In the genomic region with DNA sequence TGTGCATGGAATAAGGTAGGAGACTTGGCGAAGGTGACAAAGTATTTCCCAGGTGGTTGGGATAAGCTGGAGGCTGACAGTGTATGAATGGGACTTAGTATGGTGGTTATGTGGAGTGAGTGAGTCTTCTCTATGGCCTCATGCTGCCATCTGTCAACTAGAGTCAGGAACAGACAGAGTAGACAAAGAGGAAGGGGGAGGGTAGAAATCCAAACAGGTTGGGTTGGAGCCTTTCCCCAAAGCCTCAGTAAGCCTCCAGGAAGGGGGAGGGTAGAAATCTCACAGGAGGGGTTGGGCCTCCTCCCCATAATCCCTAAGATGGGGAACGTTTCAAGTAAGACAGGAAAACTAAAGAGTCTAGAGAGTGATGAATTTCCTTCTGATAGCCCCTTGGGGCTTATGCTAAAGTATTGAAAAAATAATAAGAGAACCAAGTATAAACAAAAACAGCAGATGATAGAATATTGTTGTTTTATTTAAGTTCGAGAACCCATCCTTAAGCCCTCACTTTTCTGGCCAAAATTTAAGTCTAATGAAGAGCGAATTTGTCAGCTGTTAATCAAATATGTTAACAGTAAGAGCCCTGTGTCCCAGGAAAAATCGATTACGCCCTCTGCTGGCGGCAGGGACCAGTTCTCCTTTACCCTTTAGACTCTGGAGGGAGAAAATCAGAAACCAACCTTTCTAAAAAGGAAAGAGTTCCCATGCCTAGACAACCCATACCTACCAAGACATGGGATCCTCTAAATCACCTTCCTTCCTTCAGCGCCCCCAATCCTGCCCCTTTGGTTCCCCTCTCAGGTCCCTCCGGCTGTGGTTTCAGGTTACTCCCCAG, we compare ENCODE assay signal across 7 cellular contexts. TPM values are rescaled to one million over a fixed set of nuclear protein-coding genes. Genes with fewer than 3 reads are reported as not detected.
DNase-seq lines count a peak whose midpoint lies in the region; ATAC-seq, FAIRE-seq and TF ChIP-seq lines count a peak whose summit lies in the region.

No MANE protein-coding gene starts in this region.

- H3K27ac ChIP-seq in caudate nucleus (ENCODE audit: low read depth, low read length) = no peak overlapping the region
- peak overlapping the region in 1 of 2 donors; percentile 23 for H3K27ac ChIP-seq in kidney (ENCODE audit: low read depth in 2 of 2, low read length in 2 of 2)

- H3K4me3 ChIP-seq in kidney (ENCODE audit: low read length in 2 of 2) = peak overlapping the region; percentile 64 to 73

- in situ Hi-C loops in GM13976 (cut with MboI; ENCODE audit: low sequenced_read_pairs, unreplicated experiment) = no loop called here

- TF ChIP-seq CTCF in GM13976 (IDR thresholded peaks at IDR 0.05; ENCODE audit: borderline replicate concordance, control extremely low read depth, extremely low read depth, insufficient read depth, missing control alignments) = peak; percentile 62
- TF ChIP-seq CTCF in WTC11 (IDR thresholded peaks at IDR 0.05) = peak; percentile 74
- TF ChIP-seq CTCF in kidney (IDR thresholded peaks at IDR 0.05; ENCODE audit: borderline replicate concordance, extremely low read depth, insufficient read depth) = peak; percentile 73

- ATAC-seq in HG02840 (IDR thresholded peaks at IDR 0.05; ENCODE audit: low FRiP score, unreplicated experiment) (peak; percentile 54), WTC11 (peak; percentile 93)

- H3K9ac ChIP-seq in kidney (ENCODE audit: low read length in 2 of 2) = peak overlapping the region; percentile 33 to 48

- H3K4me1 ChIP-seq in kidney (ENCODE audit: control insufficient read depth in 1 of 2, insufficient read depth in 1 of 2, low read depth in 1 of 2, low read length in 2 of 2) = peaks cover 0 to 2% of the 10 kb centered on the region in 2 donors

- peak overlapping the region; percentile 94 for H3K27ac Mint-ChIP-seq in WTC11

- H3K36me3 Mint-ChIP-seq in WTC11 = no peaks in the 10 kb centered on the region

- peak overlapping the region; percentile 73 for H3K4me3 Mint-ChIP-seq in WTC11

- CTCF ChIA-PET in WTC11 (lab: Charles Lee) = interaction anchor here (0.6 to 5.7 kb wide), 26 partner anchors 8 to 230 kb away, joined by 3 to 57 read pairs (median 6); a partner anchor contains a TSS

- DNase-seq in GM13976 (ENCODE audit: low spot score) = peak; percentile 46
- peak; percentile 76 to 81 for DNase-seq in NCI-H187 (lab: John Stamatoyannopoulos, UW)
- DNase-seq in WTC11 (ENCODE audit: low spot score) = no peak
- DNase-seq in caudate nucleus (lab: John Stamatoyannopoulos, UW) = peak in 51 of 61 donors; percentile 0 to 67 (median 25)
- DNase-seq in kidney = no peak
- DNase-seq in stimulated activated CD4-positive, alpha-beta T cell treated with anti-CD3 and anti-CD28 coated beads, Interleukin-1b, Interleukin-23, amount 100 ng/mL, for 1 hour (ENCODE audit: low read depth in 2 of 2) = peak; percentile 37 to 48

- peaks cover 3% of the 10 kb centered on the region; the same call in 1 of the 2 replicates for H3K9me3 Mint-ChIP-seq in WTC11

- H3K4me1 Mint-ChIP-seq in WTC11 = peaks cover 40% of the 10 kb centered on the region

- POLR2A ChIA-PET in WTC11 (lab: Charles Lee) = no interaction called here

- intact Hi-C loops in kidney (cut with DNase I) = no loop called here

- no peak for FAIRE-seq in kidney (lab: Jason Lieb, UNC)

- no peaks in the 10 kb centered on the region for H3K9me3 ChIP-seq in kidney (ENCODE audit: control insufficient read depth in 1 of 2, low read length in 2 of 2)

- H3K27me3 Mint-ChIP-seq in WTC11 (ENCODE audit: low read depth) = no peaks in the 10 kb centered on the region; the same call in 1 of the 2 replicates

- H3K36me3 ChIP-seq in kidney (ENCODE audit: control insufficient read depth in 1 of 2, insufficient read depth in 2 of 2, low read length in 2 of 2) = no peaks in the 10 kb centered on the region

TF ChIP-seq in WTC11, 78 proteins besides CTCF, POLR2A, EP300 and RAD21:
- TF ChIP-seq FOXK1 (CRISPR knock-in tag; IDR thresholded peaks at IDR 0.05) (no peak), TEAD1 (CRISPR knock-in tag; IDR thresholded peaks at IDR 0.05) (no peak), SP1 (CRISPR knock-in tag; conservative IDR thresholded peaks at IDR 0.05) (no peak), ZNF219 (CRISPR knock-in tag; IDR thresholded peaks at IDR 0.05; ENCODE audit: borderline replicate concordance) (no peak), FOXP1 (CRISPR knock-in tag; IDR thresholded peaks at IDR 0.05; ENCODE audit: borderline replicate concordance) (no peak), JUN (CRISPR knock-in tag; IDR thresholded peaks at IDR 0.05) (no peak), CREM (CRISPR knock-in tag; IDR thresholded peaks at IDR 0.05) (no peak), ZNF423 (CRISPR knock-in tag; IDR thresholded peaks at IDR 0.05) (no peak), MYBL2 (CRISPR knock-in tag; IDR thresholded peaks at IDR 0.05) (no peak), ATF1 (CRISPR knock-in tag; IDR thresholded peaks at IDR 0.05) (no peak), ZNF671 (CRISPR knock-in tag; IDR thresholded peaks at IDR 0.05) (no peak), ELF4 (CRISPR knock-in tag; IDR thresholded peaks at IDR 0.05; ENCODE audit: low read depth) (no peak)
- TF ChIP-seq, protein P1, sequence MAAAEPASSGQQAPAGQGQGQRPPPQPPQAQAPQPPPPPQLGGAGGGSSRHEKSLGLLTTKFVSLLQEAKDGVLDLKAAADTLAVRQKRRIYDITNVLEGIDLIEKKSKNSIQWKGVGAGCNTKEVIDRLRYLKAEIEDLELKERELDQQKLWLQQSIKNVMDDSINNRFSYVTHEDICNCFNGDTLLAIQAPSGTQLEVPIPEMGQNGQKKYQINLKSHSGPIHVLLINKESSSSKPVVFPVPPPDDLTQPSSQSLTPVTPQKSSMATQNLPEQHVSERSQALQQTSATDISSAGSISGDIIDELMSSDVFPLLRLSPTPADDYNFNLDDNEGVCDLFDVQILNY (CRISPR knock-in tag; IDR thresholded peaks at IDR 0.05) = no peak
- TF ChIP-seq, protein P2, sequence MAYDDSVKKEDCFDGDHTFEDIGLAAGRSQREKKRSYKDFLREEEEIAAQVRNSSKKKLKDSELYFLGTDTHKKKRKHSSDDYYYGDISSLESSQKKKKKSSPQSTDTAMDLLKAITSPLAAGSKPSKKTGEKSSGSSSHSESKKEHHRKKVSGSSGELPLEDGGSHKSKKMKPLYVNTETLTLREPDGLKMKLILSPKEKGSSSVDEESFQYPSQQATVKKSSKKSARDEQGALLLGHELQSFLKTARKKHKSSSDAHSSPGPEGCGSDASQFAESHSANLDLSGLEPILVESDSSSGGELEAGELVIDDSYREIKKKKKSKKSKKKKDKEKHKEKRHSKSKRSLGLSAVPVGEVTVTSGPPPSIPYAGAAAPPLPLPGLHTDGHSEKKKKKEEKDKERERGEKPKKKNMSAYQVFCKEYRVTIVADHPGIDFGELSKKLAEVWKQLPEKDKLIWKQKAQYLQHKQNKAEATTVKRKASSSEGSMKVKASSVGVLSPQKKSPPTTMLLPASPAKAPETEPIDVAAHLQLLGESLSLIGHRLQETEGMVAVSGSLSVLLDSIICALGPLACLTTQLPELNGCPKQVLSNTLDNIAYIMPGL (CRISPR knock-in tag; IDR thresholded peaks at IDR 0.05) = no peak
- TF ChIP-seq, protein P3, sequence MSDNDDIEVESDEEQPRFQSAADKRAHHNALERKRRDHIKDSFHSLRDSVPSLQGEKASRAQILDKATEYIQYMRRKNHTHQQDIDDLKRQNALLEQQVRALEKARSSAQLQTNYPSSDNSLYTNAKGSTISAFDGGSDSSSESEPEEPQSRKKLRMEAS (CRISPR knock-in tag; IDR thresholded peaks at IDR 0.05) = no peak
- TF ChIP-seq, protein P4, sequence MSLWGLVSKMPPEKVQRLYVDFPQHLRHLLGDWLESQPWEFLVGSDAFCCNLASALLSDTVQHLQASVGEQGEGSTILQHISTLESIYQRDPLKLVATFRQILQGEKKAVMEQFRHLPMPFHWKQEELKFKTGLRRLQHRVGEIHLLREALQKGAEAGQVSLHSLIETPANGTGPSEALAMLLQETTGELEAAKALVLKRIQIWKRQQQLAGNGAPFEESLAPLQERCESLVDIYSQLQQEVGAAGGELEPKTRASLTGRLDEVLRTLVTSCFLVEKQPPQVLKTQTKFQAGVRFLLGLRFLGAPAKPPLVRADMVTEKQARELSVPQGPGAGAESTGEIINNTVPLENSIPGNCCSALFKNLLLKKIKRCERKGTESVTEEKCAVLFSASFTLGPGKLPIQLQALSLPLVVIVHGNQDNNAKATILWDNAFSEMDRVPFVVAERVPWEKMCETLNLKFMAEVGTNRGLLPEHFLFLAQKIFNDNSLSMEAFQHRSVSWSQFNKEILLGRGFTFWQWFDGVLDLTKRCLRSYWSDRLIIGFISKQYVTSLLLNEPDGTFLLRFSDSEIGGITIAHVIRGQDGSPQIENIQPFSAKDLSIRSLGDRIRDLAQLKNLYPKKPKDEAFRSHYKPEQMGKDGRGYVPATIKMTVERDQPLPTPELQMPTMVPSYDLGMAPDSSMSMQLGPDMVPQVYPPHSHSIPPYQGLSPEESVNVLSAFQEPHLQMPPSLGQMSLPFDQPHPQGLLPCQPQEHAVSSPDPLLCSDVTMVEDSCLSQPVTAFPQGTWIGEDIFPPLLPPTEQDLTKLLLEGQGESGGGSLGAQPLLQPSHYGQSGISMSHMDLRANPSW (CRISPR knock-in tag; conservative IDR thresholded peaks at IDR 0.05; ENCODE audit: low read depth) = no peak
- TF ChIP-seq, protein P5, sequence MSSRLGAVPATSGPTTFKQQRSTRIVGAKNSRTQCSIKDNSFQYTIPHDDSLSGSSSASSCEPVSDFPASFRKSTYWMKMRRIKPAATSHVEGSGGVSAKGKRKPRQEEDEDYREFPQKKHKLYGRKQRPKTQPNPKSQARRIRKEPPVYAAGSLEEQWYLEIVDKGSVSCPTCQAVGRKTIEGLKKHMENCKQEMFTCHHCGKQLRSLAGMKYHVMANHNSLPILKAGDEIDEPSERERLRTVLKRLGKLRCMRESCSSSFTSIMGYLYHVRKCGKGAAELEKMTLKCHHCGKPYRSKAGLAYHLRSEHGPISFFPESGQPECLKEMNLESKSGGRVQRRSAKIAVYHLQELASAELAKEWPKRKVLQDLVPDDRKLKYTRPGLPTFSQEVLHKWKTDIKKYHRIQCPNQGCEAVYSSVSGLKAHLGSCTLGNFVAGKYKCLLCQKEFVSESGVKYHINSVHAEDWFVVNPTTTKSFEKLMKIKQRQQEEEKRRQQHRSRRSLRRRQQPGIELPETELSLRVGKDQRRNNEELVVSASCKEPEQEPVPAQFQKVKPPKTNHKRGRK (CRISPR knock-in tag; IDR thresholded peaks at IDR 0.05; ENCODE audit: borderline replicate concordance) = no peak

RNA-seq across cellular contexts. Expression of a gene that starts 1.8 kb away (rescaled TPM):
- not detected in 3 replicates for total RNA-seq in WTC11 (2021)
- not detected for total RNA-seq in kidney
- not detected for polyA plus RNA-seq in kidney (ENCODE audit: insufficient read depth, low read depth, low replicate concordance)

RNA-seq across cellular contexts. Expression of a gene that starts 19.8 kb away (rescaled TPM):
- total RNA-seq in WTC11 (2021) = 0.18 to 0.22 TPM in 2 of 3 replicates, not detected in the other
- 1.8 TPM for total RNA-seq in kidney
- polyA plus RNA-seq in kidney (ENCODE audit: insufficient read depth, low read depth, low replicate concordance) = 2.2 TPM

Comparison
In these comparisons a context has a peak if more than half of its experiments do, and no peak if none do; other contexts are left out.
1. DNase-seq: peak in GM13976 (single experiment), NCI-H187 (2 of 2), caudate nucleus (51 of 61) and stimulated activated CD4-positive, alpha-beta T cell treated with anti-CD3 and anti-CD28 coated beads, Interleukin-1b, Interleukin-23, amount 100 ng/mL, for 1 hour (2 of 2); none in WTC11 (single experiment) and kidney (single experiment).
2. Peak in every context shown above with its lines, with median percentiles within 50 percentile points of each other: CTCF ChIP-seq.